1 cellular context compared by ENCODE assay signal in genomic region chr9:128066713-128067621, GRCh38.
TF ChIP-seq lines count a peak whose summit lies in the region.

Gene NAIF1, minus strand, starts transcription at chr9:128067320. Its CDS starts 219 bp downstream, at chr9:128067101.

TF ChIP-seq in K562, 482 proteins besides CTCF, POLR2A, EP300 and RAD21 (continued from another document):
- TF ChIP-seq, protein P1, sequence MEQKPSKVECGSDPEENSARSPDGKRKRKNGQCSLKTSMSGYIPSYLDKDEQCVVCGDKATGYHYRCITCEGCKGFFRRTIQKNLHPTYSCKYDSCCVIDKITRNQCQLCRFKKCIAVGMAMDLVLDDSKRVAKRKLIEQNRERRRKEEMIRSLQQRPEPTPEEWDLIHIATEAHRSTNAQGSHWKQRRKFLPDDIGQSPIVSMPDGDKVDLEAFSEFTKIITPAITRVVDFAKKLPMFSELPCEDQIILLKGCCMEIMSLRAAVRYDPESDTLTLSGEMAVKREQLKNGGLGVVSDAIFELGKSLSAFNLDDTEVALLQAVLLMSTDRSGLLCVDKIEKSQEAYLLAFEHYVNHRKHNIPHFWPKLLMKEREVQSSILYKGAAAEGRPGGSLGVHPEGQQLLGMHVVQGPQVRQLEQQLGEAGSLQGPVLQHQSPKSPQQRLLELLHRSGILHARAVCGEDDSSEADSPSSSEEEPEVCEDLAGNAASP (IDR thresholded peaks at IDR 0.05), result no peak
- TF ChIP-seq KLF16 (IDR thresholded peaks at IDR 0.05), result no peak
- TF ChIP-seq ZEB2 (IDR thresholded peaks at IDR 0.05), result no peak
- peak; percentile 72; the same call in 1 of the 2 replicates for TF ChIP-seq MAX (CRISPR knock-in tag; IDR thresholded peaks at IDR 0.05)
- TF ChIP-seq, protein P2, sequence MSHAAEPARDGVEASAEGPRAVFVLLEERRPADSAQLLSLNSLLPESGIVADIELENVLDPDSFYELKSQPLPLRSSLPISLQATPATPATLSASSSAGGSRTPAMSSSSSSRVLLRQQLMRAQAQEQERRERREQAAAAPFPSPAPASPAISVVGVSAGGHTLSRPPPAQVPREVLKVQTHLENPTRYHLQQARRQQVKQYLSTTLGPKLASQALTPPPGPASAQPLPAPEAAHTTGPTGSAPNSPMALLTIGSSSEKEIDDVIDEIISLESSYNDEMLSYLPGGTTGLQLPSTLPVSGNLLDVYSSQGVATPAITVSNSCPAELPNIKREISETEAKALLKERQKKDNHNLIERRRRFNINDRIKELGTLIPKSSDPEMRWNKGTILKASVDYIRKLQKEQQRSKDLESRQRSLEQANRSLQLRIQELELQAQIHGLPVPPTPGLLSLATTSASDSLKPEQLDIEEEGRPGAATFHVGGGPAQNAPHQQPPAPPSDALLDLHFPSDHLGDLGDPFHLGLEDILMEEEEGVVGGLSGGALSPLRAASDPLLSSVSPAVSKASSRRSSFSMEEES (CRISPR knock-in tag; IDR thresholded peaks at IDR 0.05), result no peak
- TF ChIP-seq HOMEZ (CRISPR knock-in tag; IDR thresholded peaks at IDR 0.05), result no peak
- TF ChIP-seq DPF2 (IDR thresholded peaks at IDR 0.05), result no peak
- TF ChIP-seq SMAD3 (CRISPR knock-in tag; conservative IDR thresholded peaks at IDR 0.05), result no peak; the same call in 1 of the 2 replicates
- no peak for TF ChIP-seq MITF (IDR thresholded peaks at IDR 0.05)
- no peak for TF ChIP-seq SMARCA5 (IDR thresholded peaks at IDR 0.05)
- TF ChIP-seq RAD51 (IDR thresholded peaks at IDR 0.05; ENCODE audit: borderline replicate concordance, low read depth), result no peak
- no peak for TF ChIP-seq MTF1 (CRISPR knock-in tag; IDR thresholded peaks at IDR 0.05; ENCODE audit: borderline replicate concordance)
- no peak for TF ChIP-seq XRCC5 (IDR thresholded peaks at IDR 0.05; ENCODE audit: low read depth, low read length)
- TF ChIP-seq CCNT2 (IDR thresholded peaks at IDR 0.05; ENCODE audit: borderline replicate concordance, extremely low read depth, insufficient read length, low read depth, low read length), result no peak
- TF ChIP-seq TCF3 (CRISPR knock-in tag; IDR thresholded peaks at IDR 0.05), result no peak
- TF ChIP-seq ELF4 (CRISPR knock-in tag; IDR thresholded peaks at IDR 0.05), result no peak
- TF ChIP-seq ZNF134 (CRISPR knock-in tag; conservative IDR thresholded peaks at IDR 0.05), result 0 out of 2 replicates have a peak, but pooled peaks have one; percentile 24
- TF ChIP-seq YBX1 (IDR thresholded peaks at IDR 0.05), result no peak
- TF ChIP-seq C11orf30 (IDR thresholded peaks at IDR 0.05; ENCODE audit: low read depth), result no peak
- no peak for TF ChIP-seq TEAD2 (tag; IDR thresholded peaks at IDR 0.05)
- TF ChIP-seq TAF7 (tag; IDR thresholded peaks at IDR 0.05), result no peak
- TF ChIP-seq RUNX1 (IDR thresholded peaks at IDR 0.05; ENCODE audit: low read depth), result no peak
- TF ChIP-seq HMBOX1 (IDR thresholded peaks at IDR 0.05), result no peak
- TF ChIP-seq ZNF146 (CRISPR knock-in tag; IDR thresholded peaks at IDR 0.05; ENCODE audit: unreplicated experiment), result no peak
- TF ChIP-seq SRSF9 (IDR thresholded peaks at IDR 0.05; ENCODE audit: borderline replicate concordance, low read depth, low read length), result no peak
- TF ChIP-seq SMARCA4 (IDR thresholded peaks at IDR 0.05), result no peak; the same call in 1 of the 2 replicates
- TF ChIP-seq JUN (IDR thresholded peaks at IDR 0.05; ENCODE audit: borderline replicate concordance, low read depth, low read length), result no peak
- TF ChIP-seq JUN (CRISPR knock-in tag; IDR thresholded peaks at IDR 0.05; ENCODE audit: borderline replicate concordance), result no peak
- peak; percentile 56; the same call in 1 of the 2 replicates for TF ChIP-seq ESRRA (IDR thresholded peaks at IDR 0.05; ENCODE audit: borderline replicate concordance, low read depth)
- TF ChIP-seq ZKSCAN1 (IDR thresholded peaks at IDR 0.05; ENCODE audit: low read depth, low read length), result no peak
- TF ChIP-seq MYBL2 (IDR thresholded peaks at IDR 0.05; ENCODE audit: low read depth), result no peak
- TF ChIP-seq MYBL2 (CRISPR knock-in tag; IDR thresholded peaks at IDR 0.05; ENCODE audit: borderline replicate concordance), result no peak
- TF ChIP-seq EP400 (IDR thresholded peaks at IDR 0.05), result no peak
- no peak for TF ChIP-seq PRMT5 (CRISPR knock-in tag; IDR thresholded peaks at IDR 0.05)
- TF ChIP-seq GTF2E2 (tag; IDR thresholded peaks at IDR 0.05), result no peak
- TF ChIP-seq KAT8 (IDR thresholded peaks at IDR 0.05; ENCODE audit: low read depth), result no peak
- TF ChIP-seq THRB (CRISPR knock-in tag; conservative IDR thresholded peaks at IDR 0.05), result 0 out of 2 replicates have a peak, but pooled peaks have one; percentile 24
- TF ChIP-seq WHSC1 (IDR thresholded peaks at IDR 0.05; ENCODE audit: low read length), result no peak
- no peak for TF ChIP-seq PML (IDR thresholded peaks at IDR 0.05; ENCODE audit: low read length)
- TF ChIP-seq ATF4 (CRISPR knock-in tag; IDR thresholded peaks at IDR 0.05), result no peak
- no peak for TF ChIP-seq CSDE1 (IDR thresholded peaks at IDR 0.05)
- TF ChIP-seq CEBPZ (IDR thresholded peaks at IDR 0.05; ENCODE audit: borderline replicate concordance, low read depth, low read length), result peak; percentile 100
- TF ChIP-seq, protein P3, sequence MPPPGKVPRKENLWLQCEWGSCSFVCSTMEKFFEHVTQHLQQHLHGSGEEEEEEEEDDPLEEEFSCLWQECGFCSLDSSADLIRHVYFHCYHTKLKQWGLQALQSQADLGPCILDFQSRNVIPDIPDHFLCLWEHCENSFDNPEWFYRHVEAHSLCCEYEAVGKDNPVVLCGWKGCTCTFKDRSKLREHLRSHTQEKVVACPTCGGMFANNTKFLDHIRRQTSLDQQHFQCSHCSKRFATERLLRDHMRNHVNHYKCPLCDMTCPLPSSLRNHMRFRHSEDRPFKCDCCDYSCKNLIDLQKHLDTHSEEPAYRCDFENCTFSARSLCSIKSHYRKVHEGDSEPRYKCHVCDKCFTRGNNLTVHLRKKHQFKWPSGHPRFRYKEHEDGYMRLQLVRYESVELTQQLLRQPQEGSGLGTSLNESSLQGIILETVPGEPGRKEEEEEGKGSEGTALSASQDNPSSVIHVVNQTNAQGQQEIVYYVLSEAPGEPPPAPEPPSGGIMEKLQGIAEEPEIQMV (tag; conservative IDR thresholded peaks at IDR 0.05; ENCODE audit: low read depth), result no peak
- TF ChIP-seq TBP (optimal IDR thresholded peaks at IDR 0.05; ENCODE audit: low read depth, low read length), result peak; percentile 49
- TF ChIP-seq KLF13 (tag; IDR thresholded peaks at IDR 0.05; ENCODE audit: borderline replicate concordance, low read depth), result 0 out of 2 replicates have a peak, but pooled peaks have one; percentile 5
